ENCODE assay signal across 9 cellular contexts in genomic region chr6:161870236-161870901, GRCh38.
"Had no signal": no experiment of that assay in that cellular context is flagged by ENCODE, and none has a peak within 500 bp of the region (broad histone marks: within the 10 kb centered on the region; RNA-seq: fewer than 3 reads in every experiment).

No MANE protein-coding gene starts in this region.

- H3K36me3 ChIP-seq: HAP-1 had no signal

- H3K4me1 ChIP-seq: HAP-1 had no signal

- H3K27ac ChIP-seq: GM23248, HL-60, KMS-11 had no signal

- H3K9me3 ChIP-seq: HAP-1 had no signal

- FAIRE-seq: HepG2 had no signal

- DNase-seq: GM23248, GOT3, H7, HFFc6, KBM-7 had no signal

- H3K4me3 ChIP-seq: GM23248, HAP-1 had no signal
